In the genomic region with DNA sequence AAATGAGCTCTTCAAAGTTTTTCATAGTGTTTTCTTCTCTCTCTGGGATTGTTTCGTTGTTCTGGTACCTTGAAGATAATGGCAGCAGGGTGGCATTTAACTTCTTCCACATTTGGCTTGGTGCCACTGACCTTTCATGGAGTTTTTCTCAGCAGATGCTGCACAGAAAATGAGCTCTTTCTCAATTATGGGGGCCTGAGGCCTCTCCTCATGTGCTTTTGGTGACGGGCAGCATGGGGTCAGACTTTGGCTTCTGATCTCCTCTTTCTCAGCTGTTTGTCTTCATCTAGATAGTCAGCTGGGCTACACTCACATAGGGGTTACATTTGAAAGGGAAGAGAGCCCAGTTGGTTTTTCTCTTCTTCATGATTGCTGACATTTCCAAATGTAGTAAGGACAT, we compare ENCODE assay signal across 28 cellular contexts.
"Had no signal": no experiment of that assay in that cellular context is flagged by ENCODE, and none has a peak within 500 bp of the region (broad histone marks: within the 10 kb centered on the region; RNA-seq: fewer than 3 reads in every experiment).

No MANE protein-coding gene starts in this region.

- H3K4me3 Mint-ChIP-seq: activated B cell treated with CpG ODN at 0.5 μM for 24 hours; activated CD4-positive, alpha-beta T cell treated with anti-CD3 and anti-CD28 coated beads, Interleukin-2, amount 10 ng/mL, durations not matched to agents 24 days and 14 days; activated CD8-positive, alpha-beta memory T cell treated with anti-CD3 and anti-CD28 coated beads, Interleukin-2, amount 10 ng/mL, durations not matched to agents 7 days and 5 days; activated naive CD8-positive, alpha-beta T cell treated with anti-CD3 and anti-CD28 coated beads, Interleukin-2, amount 50 U/mL, for 24 hours; activated T-cell treated with anti-CD3 and anti-CD28 coated beads, Interleukin-2, amount 50 U/mL, for 24 hours; activated T-helper 1 cell treated with anti-CD3 and anti-CD28 coated beads, Interleukin-12 subunit alpha, Interleukin-12 subunit beta, Interleukin-2, Interleukin-4 antibody, amounts not matched to agents 30 ng/mL and 10 ng/mL and 1 ng/mL, durations not matched to agents 14 hours and 24 hours and 36 hours; T-helper 17 cell had no signal

- DNase-seq: activated B cell treated with CpG ODN at 0.5 μM for 24 hours; activated CD4-positive, alpha-beta T cell treated with anti-CD3 and anti-CD28 coated beads for 1 hour; activated CD4-positive, alpha-beta T cell treated with anti-CD3 and anti-CD28 coated beads, Interleukin-2, amount 10 ng/mL, durations not matched to agents 24 days and 14 days; activated CD4-positive, alpha-beta T cell treated with anti-CD3 and anti-CD28 coated beads, Interleukin-2, amount 50 U/mL, for 48 hours; activated CD8-positive, alpha-beta memory T cell treated with anti-CD3 and anti-CD28 coated beads, Interleukin-2, amount 10 ng/mL, durations not matched to agents 7 days and 5 days; activated effector memory CD4-positive, alpha-beta T cell treated with Interleukin-2 at 50 U/mL for 16 hours; activated naive CD4-positive, alpha-beta T cell treated with Interleukin-2 at 50 U/mL for 16 hours; activated naive CD8-positive, alpha-beta T cell treated with anti-CD3 and anti-CD28 coated beads, Interleukin-2, amount 50 U/mL, for 24 hours; activated T-cell treated with anti-CD3 and anti-CD28 coated beads, Interleukin-2, amount 50 U/mL, for 24 hours; amniotic stem cell; body of pancreas; central memory CD4-positive, alpha-beta T cell; Kasumi-1; KBM-7; NCI-H1048; NCI-H1417 treated with DMSO at 0.1 percent for 48 hours; NCI-H1694; NCI-H2029 treated with DMSO at 0.1 percent for 48 hours; NCI-H345; NCI-H510A; NCI-H526 treated with DMSO at 0.1 percent for 48 hours; PC-3; SHP77; T-helper 17 cell; T-helper 9 cell had no signal

- H3K27ac Mint-ChIP-seq: activated B cell treated with CpG ODN at 0.5 μM for 24 hours; activated CD4-positive, alpha-beta T cell treated with anti-CD3 and anti-CD28 coated beads, Interleukin-2, amount 10 ng/mL, durations not matched to agents 24 days and 14 days; activated CD8-positive, alpha-beta memory T cell treated with anti-CD3 and anti-CD28 coated beads, Interleukin-2, amount 10 ng/mL, durations not matched to agents 7 days and 5 days; activated naive CD4-positive, alpha-beta T cell treated with anti-CD3 and anti-CD28 coated beads, Interleukin-2, amount 50 U/mL, for 72 hours; activated naive CD8-positive, alpha-beta T cell treated with anti-CD3 and anti-CD28 coated beads, Interleukin-2, amount 50 U/mL, for 24 hours; activated T-cell treated with anti-CD3 and anti-CD28 coated beads, Interleukin-2, amount 50 U/mL, for 24 hours; activated T-helper 1 cell treated with anti-CD3 and anti-CD28 coated beads, Interleukin-12 subunit alpha, Interleukin-12 subunit beta, Interleukin-2, Interleukin-4 antibody, amounts not matched to agents 30 ng/mL and 10 ng/mL and 1 ng/mL, durations not matched to agents 14 hours and 24 hours and 36 hours; T-helper 17 cell had no signal

- H3K9me3 ChIP-seq: ascending aorta, body of pancreas had no signal

- H3K9me3 Mint-ChIP-seq: activated CD4-positive, alpha-beta T cell treated with anti-CD3 and anti-CD28 coated beads, Interleukin-2, amount 10 ng/mL, durations not matched to agents 24 days and 14 days; activated T-helper 1 cell treated with anti-CD3 and anti-CD28 coated beads, Interleukin-12 subunit alpha, Interleukin-12 subunit beta, Interleukin-2, Interleukin-4 antibody, amounts not matched to agents 30 ng/mL and 10 ng/mL and 1 ng/mL, durations not matched to agents 14 hours and 24 hours and 36 hours had no signal

- H3K36me3 ChIP-seq: ascending aorta had no signal

- H3K4me3 ChIP-seq: ascending aorta, body of pancreas had no signal

- H3K36me3 Mint-ChIP-seq: activated CD8-positive, alpha-beta memory T cell treated with anti-CD3 and anti-CD28 coated beads, Interleukin-2, amount 10 ng/mL, durations not matched to agents 7 days and 5 days had no signal

- H3K4me1 ChIP-seq: body of pancreas had no signal

- H3K4me1 Mint-ChIP-seq: activated B cell treated with CpG ODN at 0.5 μM for 24 hours; activated CD4-positive, alpha-beta T cell treated with anti-CD3 and anti-CD28 coated beads, Interleukin-2, amount 10 ng/mL, durations not matched to agents 24 days and 14 days; activated CD8-positive, alpha-beta memory T cell treated with anti-CD3 and anti-CD28 coated beads, Interleukin-2, amount 10 ng/mL, durations not matched to agents 7 days and 5 days; activated naive CD8-positive, alpha-beta T cell treated with anti-CD3 and anti-CD28 coated beads, Interleukin-2, amount 50 U/mL, for 24 hours; T-helper 17 cell had no signal

- H3K27ac ChIP-seq: ascending aorta, body of pancreas had no signal

- H3K27me3 ChIP-seq: ascending aorta, body of pancreas had no signal

- H3K27me3 Mint-ChIP-seq: activated B cell treated with CpG ODN at 0.5 μM for 24 hours; activated CD4-positive, alpha-beta T cell treated with anti-CD3 and anti-CD28 coated beads, Interleukin-2, amount 10 ng/mL, durations not matched to agents 24 days and 14 days; activated CD8-positive, alpha-beta memory T cell treated with anti-CD3 and anti-CD28 coated beads, Interleukin-2, amount 10 ng/mL, durations not matched to agents 7 days and 5 days; activated naive CD8-positive, alpha-beta T cell treated with anti-CD3 and anti-CD28 coated beads, Interleukin-2, amount 50 U/mL, for 24 hours; activated T-cell treated with anti-CD3 and anti-CD28 coated beads, Interleukin-2, amount 50 U/mL, for 24 hours; T-helper 17 cell had no signal

- ATAC-seq: activated CD8-positive, alpha-beta memory T cell treated with anti-CD3 and anti-CD28 coated beads, Interleukin-2, amount 10 ng/mL, durations not matched to agents 7 days and 5 days; activated naive CD4-positive, alpha-beta T cell treated with anti-CD3 and anti-CD28 coated beads, Interleukin-2, amount 50 U/mL, for 72 hours; activated naive CD8-positive, alpha-beta T cell treated with anti-CD3 and anti-CD28 coated beads, Interleukin-2, amount 50 U/mL, for 24 hours; body of pancreas; PC-3; T-helper 17 cell had no signal
